Comparison of ENCODE assay signal across 14 cellular contexts in the genomic region with DNA sequence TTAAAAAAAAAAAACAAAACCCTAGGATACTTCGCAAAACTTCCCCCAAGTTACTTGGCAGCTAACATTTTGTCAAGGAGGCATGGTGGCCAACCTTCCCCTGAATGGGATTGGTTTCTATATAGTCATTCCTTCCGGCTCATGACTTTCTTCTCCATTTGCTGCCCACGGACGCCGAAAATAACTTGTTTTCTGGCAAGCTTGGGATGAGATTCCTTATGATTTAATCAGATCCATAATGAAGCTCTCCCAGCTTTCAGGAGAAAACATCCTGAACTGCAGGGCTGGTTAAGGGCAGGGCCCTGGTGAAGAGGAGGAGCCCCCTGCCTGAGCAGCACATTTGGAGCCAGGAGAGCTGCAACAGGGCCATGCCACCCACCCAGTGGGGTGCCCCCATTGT. TPM values are rescaled to one million over a fixed set of nuclear protein-coding genes. Genes with fewer than 3 reads are reported as not detected.
A peak's percentile ranks its signal among the peaks of the same experiment; 100 is the strongest.
DNase-seq lines count a peak whose midpoint lies in the region; ATAC-seq and TF ChIP-seq lines count a peak whose summit lies in the region.
"Had no signal": no experiment of that assay in that cellular context is flagged by ENCODE, and none has a peak within 500 bp of the region (broad histone marks: within the 10 kb centered on the region; RNA-seq: fewer than 3 reads in every experiment).

No MANE protein-coding gene starts in this region.

- H3K9me3 ChIP-seq in MG63, result no peaks in the 10 kb centered on the region

- H3K27me3 ChIP-seq in MG63, result no peaks in the 10 kb centered on the region

- H3K4me3 Mint-ChIP-seq in activated CD8-positive, alpha-beta T cell treated with anti-CD3 and anti-CD28 coated beads, Interleukin-2, amount 10 ng/mL, durations not matched to agents 7 days and 5 days, result no peak overlapping the region
- no peak overlapping the region for H3K4me3 Mint-ChIP-seq in activated CD8-positive, alpha-beta T cell treated with anti-CD3 and anti-CD28 coated beads for 36 hours
- H3K4me3 Mint-ChIP-seq in dendritic cell treated with granulocyte-macrophage colony-stimulating factor and Interleukin-4, amounts not matched to agents 40 ng/mL and 50 ng/mL, for 4 days, result no peak overlapping the region
- no peak overlapping the region for H3K4me3 Mint-ChIP-seq in stimulated activated effector memory CD8-positive, alpha-beta T cell treated with anti-CD3 and anti-CD28 coated beads, Interleukin-12 subunit alpha, Interleukin-12 subunit beta, amount 100 ng/mL, for 72 hours

- no peak for ATAC-seq in activated CD8-positive, alpha-beta T cell treated with anti-CD3 and anti-CD28 coated beads, Interleukin-2, amount 10 ng/mL, durations not matched to agents 7 days and 5 days
- ATAC-seq in activated CD8-positive, alpha-beta T cell treated with anti-CD3 and anti-CD28 coated beads for 36 hours, result no peak
- ATAC-seq in stimulated activated effector memory CD8-positive, alpha-beta T cell treated with anti-CD3 and anti-CD28 coated beads, Interleukin-12 subunit alpha, Interleukin-12 subunit beta, amount 100 ng/mL, for 72 hours, result no peak

- no peaks in the 10 kb centered on the region for H3K36me3 ChIP-seq in MG63

- no peaks in the 10 kb centered on the region for H3K9me3 Mint-ChIP-seq in activated CD8-positive, alpha-beta T cell treated with anti-CD3 and anti-CD28 coated beads, Interleukin-2, amount 10 ng/mL, durations not matched to agents 7 days and 5 days (ENCODE audit: insufficient read depth)
- peaks cover 1% of the 10 kb centered on the region for H3K9me3 Mint-ChIP-seq in activated CD8-positive, alpha-beta T cell treated with anti-CD3 and anti-CD28 coated beads for 36 hours
- H3K9me3 Mint-ChIP-seq in dendritic cell treated with granulocyte-macrophage colony-stimulating factor and Interleukin-4, amounts not matched to agents 40 ng/mL and 50 ng/mL, for 4 days, result no peaks in the 10 kb centered on the region
- no peaks in the 10 kb centered on the region for H3K9me3 Mint-ChIP-seq in stimulated activated effector memory CD8-positive, alpha-beta T cell treated with anti-CD3 and anti-CD28 coated beads, Interleukin-12 subunit alpha, Interleukin-12 subunit beta, amount 100 ng/mL, for 72 hours

- no peak for DNase-seq in activated CD8-positive, alpha-beta T cell treated with anti-CD3 and anti-CD28 coated beads, Interleukin-2, amount 10 ng/mL, durations not matched to agents 7 days and 5 days
- DNase-seq in activated CD8-positive, alpha-beta T cell treated with anti-CD3 and anti-CD28 coated beads for 36 hours, result no peak
- DNase-seq in MG63 (peak; percentile 75), DMS79 (lab: John Stamatoyannopoulos, UW) (no peak), NCI-H1694 (lab: John Stamatoyannopoulos, UW) (no peak)
- no peak for DNase-seq in stimulated activated effector memory CD8-positive, alpha-beta T cell treated with anti-CD3 and anti-CD28 coated beads, Interleukin-12 subunit alpha, Interleukin-12 subunit beta, amount 100 ng/mL, for 72 hours (ENCODE audit: low spot score in 2 of 2)
- DNase-seq in stimulated activated CD4-positive, alpha-beta T cell treated with anti-CD3 and anti-CD28 coated beads, Interleukin-2, amount 100 ng/mL, for 24 hours, result no peak
- DNase-seq: central memory CD4-positive, alpha-beta T cell; Karpas-422; mesendoderm; stimulated activated CD8-positive, alpha-beta memory T cell treated with anti-CD3 and anti-CD28 coated beads, Interleukin-4, amount 100 ng/mL, for 48 hours had no signal

- peaks cover 47% of the 10 kb centered on the region for H3K36me3 Mint-ChIP-seq in activated CD8-positive, alpha-beta T cell treated with anti-CD3 and anti-CD28 coated beads, Interleukin-2, amount 10 ng/mL, durations not matched to agents 7 days and 5 days (ENCODE audit: low read depth)
- peaks cover 52% of the 10 kb centered on the region for H3K36me3 Mint-ChIP-seq in activated CD8-positive, alpha-beta T cell treated with anti-CD3 and anti-CD28 coated beads for 36 hours (ENCODE audit: low read depth)
- H3K36me3 Mint-ChIP-seq in dendritic cell treated with granulocyte-macrophage colony-stimulating factor and Interleukin-4, amounts not matched to agents 40 ng/mL and 50 ng/mL, for 4 days (ENCODE audit: low read depth), result no peaks in the 10 kb centered on the region
- H3K36me3 Mint-ChIP-seq in stimulated activated effector memory CD8-positive, alpha-beta T cell treated with anti-CD3 and anti-CD28 coated beads, Interleukin-12 subunit alpha, Interleukin-12 subunit beta, amount 100 ng/mL, for 72 hours, result peaks cover 35% of the 10 kb centered on the region

- TF ChIP-seq CTCF in activated CD8-positive, alpha-beta T cell treated with anti-CD3 and anti-CD28 coated beads for 36 hours (IDR thresholded peaks at IDR 0.05), result no peak

- POLR2A ChIA-PET in activated CD8-positive, alpha-beta T cell treated with anti-CD3 and anti-CD28 coated beads, Interleukin-2, amount 10 ng/mL, durations not matched to agents 7 days and 5 days (lab: Charles Lee), result interaction anchor here (0.5 to 1.8 kb wide), 3 partner anchors 18 to 50 kb away, joined by 3 to 9 read pairs (median 3); a partner anchor contains a TSS
- POLR2A ChIA-PET in activated CD8-positive, alpha-beta T cell treated with anti-CD3 and anti-CD28 coated beads for 36 hours (lab: Charles Lee), result interaction anchor here (0.8 to 1.2 kb wide), 5 partner anchors 8 to 38 kb away, joined by 3 to 4 read pairs (median 3); no protein-coding TSS in a partner anchor

- CTCF ChIA-PET in activated CD8-positive, alpha-beta T cell treated with anti-CD3 and anti-CD28 coated beads, Interleukin-2, amount 10 ng/mL, durations not matched to agents 7 days and 5 days (lab: Charles Lee), result interaction anchor here (0.8 to 2.3 kb wide), 6 partner anchors 11 to 193 kb away, joined by 3 to 13 read pairs (median 4); no protein-coding TSS in a partner anchor
- CTCF ChIA-PET in activated CD8-positive, alpha-beta T cell treated with anti-CD3 and anti-CD28 coated beads for 36 hours (lab: Charles Lee), result interaction anchor here (0.9 kb wide), 2 partner anchors 13 to 22 kb away, joined by 3 read pairs; no protein-coding TSS in a partner anchor

- peak overlapping the region; percentile 25 for H3K27ac Mint-ChIP-seq in activated CD8-positive, alpha-beta T cell treated with anti-CD3 and anti-CD28 coated beads, Interleukin-2, amount 10 ng/mL, durations not matched to agents 7 days and 5 days
- no peak overlapping the region for H3K27ac Mint-ChIP-seq in activated CD8-positive, alpha-beta T cell treated with anti-CD3 and anti-CD28 coated beads for 36 hours
- peak overlapping the region; percentile 35 for H3K27ac Mint-ChIP-seq in dendritic cell treated with granulocyte-macrophage colony-stimulating factor and Interleukin-4, amounts not matched to agents 40 ng/mL and 50 ng/mL, for 4 days
- peak overlapping the region; percentile 82 for H3K27ac Mint-ChIP-seq in stimulated activated effector memory CD8-positive, alpha-beta T cell treated with anti-CD3 and anti-CD28 coated beads, Interleukin-12 subunit alpha, Interleukin-12 subunit beta, amount 100 ng/mL, for 72 hours
- H3K27ac Mint-ChIP-seq: progenitor cell of endocrine pancreas had no signal

- H3K4me3 ChIP-seq in MG63, result no peak overlapping the region

- no peaks in the 10 kb centered on the region for H3K27me3 Mint-ChIP-seq in activated CD8-positive, alpha-beta T cell treated with anti-CD3 and anti-CD28 coated beads, Interleukin-2, amount 10 ng/mL, durations not matched to agents 7 days and 5 days (ENCODE audit: low read depth)
- no peaks in the 10 kb centered on the region for H3K27me3 Mint-ChIP-seq in activated CD8-positive, alpha-beta T cell treated with anti-CD3 and anti-CD28 coated beads for 36 hours
- H3K27me3 Mint-ChIP-seq in dendritic cell treated with granulocyte-macrophage colony-stimulating factor and Interleukin-4, amounts not matched to agents 40 ng/mL and 50 ng/mL, for 4 days, result peaks cover 2% of the 10 kb centered on the region

- intact Hi-C loops in activated CD8-positive, alpha-beta T cell treated with anti-CD3 and anti-CD28 coated beads for 36 hours (cut with micrococcal nuclease), result no loop called here
- intact Hi-C loops in dendritic cell treated with granulocyte-macrophage colony-stimulating factor and Interleukin-4, amounts not matched to agents 40 ng/mL and 50 ng/mL, for 4 days (cut with micrococcal nuclease), result no loop called here

- H3K4me1 Mint-ChIP-seq in activated CD8-positive, alpha-beta T cell treated with anti-CD3 and anti-CD28 coated beads, Interleukin-2, amount 10 ng/mL, durations not matched to agents 7 days and 5 days (ENCODE audit: low read depth), result peaks cover 65% of the 10 kb centered on the region
- H3K4me1 Mint-ChIP-seq in activated CD8-positive, alpha-beta T cell treated with anti-CD3 and anti-CD28 coated beads for 36 hours (ENCODE audit: low read depth), result peaks cover 64% of the 10 kb centered on the region
- H3K4me1 Mint-ChIP-seq in dendritic cell treated with granulocyte-macrophage colony-stimulating factor and Interleukin-4, amounts not matched to agents 40 ng/mL and 50 ng/mL, for 4 days (ENCODE audit: low read depth), result peaks cover 48% of the 10 kb centered on the region
- peaks cover 65% of the 10 kb centered on the region for H3K4me1 Mint-ChIP-seq in stimulated activated effector memory CD8-positive, alpha-beta T cell treated with anti-CD3 and anti-CD28 coated beads, Interleukin-12 subunit alpha, Interleukin-12 subunit beta, amount 100 ng/mL, for 72 hours

RNA-seq across cellular contexts. Expression of a gene that starts 49.9 kb away (rescaled TPM):
- 10 to 100 TPM; 63.4 to 65.1 TPM for total RNA-seq in activated CD8-positive, alpha-beta T cell treated with anti-CD3 and anti-CD28 coated beads, Interleukin-2, amount 10 ng/mL, durations not matched to agents 7 days and 5 days
- total RNA-seq in activated CD8-positive, alpha-beta T cell treated with anti-CD3 and anti-CD28 coated beads for 36 hours, result 10 to 100 TPM; 74.9 to 81.4 TPM
- not detected in 2 replicates for total RNA-seq in MG63 (2014; rRNA removed; shearing (Covaris generic); ENCODE audit: low replicate concordance)
- total RNA-seq: epithelial cell of proximal tubule, progenitor cell of endocrine pancreas had no signal

Comparison
In these comparisons a context has a peak if more than half of its experiments do, and no peak if none do; other contexts are left out.
1. RNA of a gene that starts 49.9 kb away (total RNA-seq): 74.9 to 81.4 TPM in activated CD8-positive, alpha-beta T cell treated with anti-CD3 and anti-CD28 coated beads for 36 hours and 63.4 to 65.1 TPM in activated CD8-positive, alpha-beta T cell treated with anti-CD3 and anti-CD28 coated beads, Interleukin-2, amount 10 ng/mL, durations not matched to agents 7 days and 5 days; not detected in MG63; every median in the first group is over 10 times any median in the second.